1 cellular context compared by ENCODE assay signal in genomic region chr7:378551-379455, GRCh38.
TF ChIP-seq lines count a peak whose summit lies in the region.

No MANE protein-coding gene starts in this region.

TF ChIP-seq in GM23338, 12 proteins besides CTCF, POLR2A, EP300 and RAD21 (continued from another document):
- TF ChIP-seq POLR2AphosphoS5 (IDR thresholded peaks at IDR 0.05; ENCODE audit: low read depth), result no peak
TF ChIP-seq in GM23338: peak in this region for 0.
